1 cellular context compared by ENCODE assay signal in genomic region chr20:50870572-50871161, GRCh38.
TF ChIP-seq lines count a peak whose summit lies in the region.

No MANE protein-coding gene starts in this region.

TF ChIP-seq in WTC11, 78 proteins besides CTCF, POLR2A, EP300 and RAD21 (continued from another document and continues in another):
- TF ChIP-seq E2F5 (CRISPR knock-in tag; IDR thresholded peaks at IDR 0.05) (no peak), ZNF121 (CRISPR knock-in tag; IDR thresholded peaks at IDR 0.05) (no peak), SP1 (CRISPR knock-in tag; conservative IDR thresholded peaks at IDR 0.05) (peak; percentile 67), AR (CRISPR knock-in tag; IDR thresholded peaks at IDR 0.05) (no peak), CBFB (CRISPR knock-in tag; IDR thresholded peaks at IDR 0.05; ENCODE audit: low read depth) (no peak), MLX (CRISPR knock-in tag; IDR thresholded peaks at IDR 0.05) (no peak), TEAD1 (CRISPR knock-in tag; IDR thresholded peaks at IDR 0.05) (peak; percentile 88), STAT6 (CRISPR knock-in tag; conservative IDR thresholded peaks at IDR 0.05; ENCODE audit: low read depth) (no peak), ZNF532 (CRISPR knock-in tag; IDR thresholded peaks at IDR 0.05; ENCODE audit: borderline replicate concordance) (no peak), ZNF317 (CRISPR knock-in tag; IDR thresholded peaks at IDR 0.05; ENCODE audit: borderline replicate concordance, low read depth) (no peak), ATF1 (CRISPR knock-in tag; IDR thresholded peaks at IDR 0.05) (no peak), ATF3 (CRISPR knock-in tag; conservative IDR thresholded peaks at IDR 0.05) (no peak), SMAD3 (CRISPR knock-in tag; IDR thresholded peaks at IDR 0.05; ENCODE audit: borderline replicate concordance) (0 out of 2 replicates have a peak, but pooled peaks have one; percentile 31), HMGXB4 (CRISPR knock-in tag; IDR thresholded peaks at IDR 0.05) (no peak), NFATC4 (CRISPR knock-in tag; IDR thresholded peaks at IDR 0.05) (no peak), EMX1 (CRISPR knock-in tag; IDR thresholded peaks at IDR 0.05) (no peak), PRDM15 (CRISPR knock-in tag; IDR thresholded peaks at IDR 0.05) (no peak), ETV6 (CRISPR knock-in tag; IDR thresholded peaks at IDR 0.05) (peak; percentile 32; the same call in 1 of the 2 replicates), ZBTB43 (CRISPR knock-in tag; IDR thresholded peaks at IDR 0.05) (no peak), MYBL2 (CRISPR knock-in tag; IDR thresholded peaks at IDR 0.05) (0 out of 2 replicates have a peak, but pooled peaks have one; percentile 41), FOXK1 (CRISPR knock-in tag; IDR thresholded peaks at IDR 0.05) (no peak), ZNF281 (CRISPR knock-in tag; IDR thresholded peaks at IDR 0.05) (0 out of 2 replicates have a peak, but pooled peaks have one; percentile 58), FOXJ3 (CRISPR knock-in tag; IDR thresholded peaks at IDR 0.05; ENCODE audit: borderline replicate concordance) (no peak), MAX (CRISPR knock-in tag; IDR thresholded peaks at IDR 0.05) (peak; percentile 49; the same call in 1 of the 2 replicates), SOX15 (CRISPR knock-in tag; IDR thresholded peaks at IDR 0.05) (no peak), ZNF263 (CRISPR knock-in tag; IDR thresholded peaks at IDR 0.05; ENCODE audit: low read depth) (no peak), RELA (CRISPR knock-in tag; IDR thresholded peaks at IDR 0.05; ENCODE audit: borderline replicate concordance) (no peak), E2F4 (CRISPR knock-in tag; IDR thresholded peaks at IDR 0.05; ENCODE audit: borderline replicate concordance, low read depth) (no peak), TP53 (CRISPR knock-in tag; IDR thresholded peaks at IDR 0.05) (0 out of 2 replicates have a peak, but pooled peaks have one; percentile 12), NFYB (CRISPR knock-in tag; conservative IDR thresholded peaks at IDR 0.05; ENCODE audit: low read depth) (peak; percentile 44; the same call in 1 of the 2 replicates), SMAD4 (CRISPR knock-in tag; IDR thresholded peaks at IDR 0.05) (no peak)
